In genomic region chr20:24619212-24619611, GRCh38 we compare ENCODE assay signal across 21 cellular contexts.
DNase-seq lines count a peak whose midpoint lies in the region; ATAC-seq and TF ChIP-seq lines count a peak whose summit lies in the region.
"Had no signal": no experiment of that assay in that cellular context is flagged by ENCODE, and none has a peak within 500 bp of the region (broad histone marks: within the 10 kb centered on the region; RNA-seq: fewer than 3 reads in every experiment).

No MANE protein-coding gene starts in this region.

- DNase-seq in DMS79 treated with DMSO at 0.1 percent for 48 hours (lab: John Stamatoyannopoulos, UW) = peak; percentile 38
- DNase-seq in DMS79 (lab: John Stamatoyannopoulos, UW) = no peak
- peak; percentile 88 for DNase-seq in MV-4-11 (lab: John Stamatoyannopoulos, UW)
- no peak for DNase-seq in left lung
- DNase-seq in DMS114 treated with DMSO at 0.1 percent for 48 hours (lab: John Stamatoyannopoulos, UW; ENCODE audit: unreplicated experiment) = no peak
- DNase-seq: activated CD4-positive, alpha-beta T cell treated with anti-CD3 and anti-CD28 coated beads, Interleukin-2, amount 10 ng/mL, durations not matched to agents 7 days and 5 days; activated naive CD4-positive, alpha-beta T cell treated with Interleukin-2 at 50 U/mL for 16 hours; activated T-cell treated with anti-CD3 and anti-CD28 coated beads for 4 hours; aorta; C1 segment of cervical spinal cord; DMS153; H7; hypothalamus; NCI-H1694 treated with DMSO at 0.1 percent for 48 hours; NCI-H510A treated with DMSO at 0.1 percent for 48 hours; stimulated activated naive CD8-positive, alpha-beta T cell treated with anti-CD3 and anti-CD28 coated beads, Interleukin-15, amount 100 ng/mL, for 72 hours; T-helper 9 cell had no signal

- H3K4me3 ChIP-seq in left lung (no peak overlapping the region), gastroesophageal sphincter (no peak overlapping the region)

- H3K36me3 ChIP-seq in left lung (no peaks in the 10 kb centered on the region), gastroesophageal sphincter (no peaks in the 10 kb centered on the region)

- H3K27ac ChIP-seq in left lung (no peak overlapping the region), gastroesophageal sphincter (no peak overlapping the region)
- H3K27ac ChIP-seq: 22Rv1 had no signal

- intact Hi-C loops in left lung (cut with DNase I) = no loop called here

- no peaks in the 10 kb centered on the region for H3K9me3 ChIP-seq in left lung
- H3K9me3 ChIP-seq in gastroesophageal sphincter = no peaks in the 10 kb centered on the region

- TF ChIP-seq POLR2A in gastroesophageal sphincter (IDR thresholded peaks at IDR 0.05) = no peak

- TF ChIP-seq CTCF in left lung (IDR thresholded peaks at IDR 0.05) = no peak
- TF ChIP-seq CTCF in gastroesophageal sphincter (IDR thresholded peaks at IDR 0.05) = no peak

- ATAC-seq in GM19463 (IDR thresholded peaks at IDR 0.05; ENCODE audit: unreplicated experiment) = peak; percentile 71
- ATAC-seq in left lung = peak; percentile 21
- no peak for ATAC-seq in HG03135 (IDR thresholded peaks at IDR 0.05; ENCODE audit: unreplicated experiment)
- ATAC-seq in gastroesophageal sphincter = no peak
- ATAC-seq: stimulated activated naive CD8-positive, alpha-beta T cell treated with anti-CD3 and anti-CD28 coated beads, Interleukin-15, amount 100 ng/mL, for 72 hours had no signal

- H3K4me1 ChIP-seq in left lung = no peaks in the 10 kb centered on the region
- no peaks in the 10 kb centered on the region for H3K4me1 ChIP-seq in gastroesophageal sphincter

- 59 to 82% methylated on average over 2 of the region's 3 CpGs for WGBS in gastroesophageal sphincter (ENCODE audit: low coverage in 1 of 2), 2 donors

- TF ChIP-seq EP300 in gastroesophageal sphincter (IDR thresholded peaks at IDR 0.05) = no peak

- H3K27me3 ChIP-seq in left lung (peaks cover 0 to 26% of the 10 kb centered on the region in 2 donors), gastroesophageal sphincter (peaks cover 24% of the 10 kb centered on the region)

Comparison
In these comparisons a context has a peak if more than half of its experiments do, and no peak if none do; other contexts are left out.
1. DNase-seq: peak in DMS79 treated with DMSO at 0.1 percent for 48 hours (single experiment) and MV-4-11 (single experiment); none in DMS79 (single experiment), left lung (0 of 2) and DMS114 treated with DMSO at 0.1 percent for 48 hours (single experiment).
2. ATAC-seq: peak in GM19463 (single experiment) and left lung (single experiment); none in HG03135 (single experiment) and gastroesophageal sphincter (single experiment).